Comparison of ENCODE assay signal across 8 cellular contexts in the genomic region with DNA sequence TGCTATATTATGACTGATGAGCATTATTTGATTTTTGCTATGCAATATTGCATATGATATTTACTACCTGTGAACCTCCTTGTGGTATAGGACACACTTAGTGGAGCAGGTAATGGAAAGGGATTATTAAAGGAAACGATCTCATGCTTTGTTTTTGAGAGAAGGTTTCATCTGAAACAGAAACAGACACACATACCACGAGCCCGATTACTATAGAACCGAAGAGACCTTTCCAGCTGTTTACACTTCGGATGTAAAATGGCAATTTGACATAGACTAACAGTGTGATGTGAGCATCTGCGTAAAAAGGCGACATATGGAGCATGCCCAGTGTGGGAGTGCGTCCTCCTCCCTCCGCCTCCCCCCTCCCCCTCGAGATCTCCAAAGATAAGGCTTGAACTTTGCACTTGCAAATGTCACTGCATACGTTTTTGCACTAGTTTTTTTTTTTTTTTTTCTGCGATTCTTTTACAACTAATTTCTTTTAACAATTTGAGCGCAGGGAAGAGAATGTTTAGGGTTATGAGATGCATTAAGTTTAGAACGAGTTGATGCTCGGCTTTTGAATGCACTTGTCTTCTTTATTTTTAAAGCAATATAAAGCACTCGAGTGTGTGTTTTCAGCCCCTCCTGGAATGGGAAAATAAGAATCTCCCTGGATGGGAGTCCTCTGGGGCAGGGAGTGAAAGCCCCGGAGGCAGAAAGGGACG.
A peak's percentile ranks its signal among the peaks of the same experiment; 100 is the strongest.
DNase-seq lines count a peak whose midpoint lies in the region; ATAC-seq and TF ChIP-seq lines count a peak whose summit lies in the region.

No MANE protein-coding gene starts in this region.

- peaks cover 9% of the 10 kb centered on the region for H3K4me1 Mint-ChIP-seq in activated CD4-positive, alpha-beta T cell treated with anti-CD3 and anti-CD28 coated beads for 36 hours
- peaks cover 11 to 15% (median 13%) of the 10 kb centered on the region in 3 donors for H3K4me1 Mint-ChIP-seq in T-cell
- H3K4me1 Mint-ChIP-seq in stimulated activated effector memory CD8-positive, alpha-beta T cell treated with anti-CD3 and anti-CD28 coated beads, Interleukin-12 subunit alpha, Interleukin-12 subunit beta, amount 100 ng/mL, for 72 hours = peaks cover 9% of the 10 kb centered on the region

- POLR2A ChIA-PET in activated CD4-positive, alpha-beta T cell treated with anti-CD3 and anti-CD28 coated beads for 36 hours (lab: Charles Lee) = no interaction called here
- POLR2A ChIA-PET in T-cell (lab: Charles Lee) = interaction anchor here in 1 of 2 donors (0.6 kb wide), 1 partner anchor 1548 kb away, joined by 7 read pairs; no protein-coding TSS in a partner anchor

- ATAC-seq in activated CD4-positive, alpha-beta T cell treated with anti-CD3 and anti-CD28 coated beads for 36 hours = peak; percentile 39
- peak; percentile 64 for ATAC-seq in HG02981 (IDR thresholded peaks at IDR 0.05; ENCODE audit: unreplicated experiment)
- ATAC-seq in T-cell (replicated peaks in 1 of 4) = no peak
- no peak for ATAC-seq in HG03520 (IDR thresholded peaks at IDR 0.05; ENCODE audit: unreplicated experiment)
- ATAC-seq in stimulated activated effector memory CD8-positive, alpha-beta T cell treated with anti-CD3 and anti-CD28 coated beads, Interleukin-12 subunit alpha, Interleukin-12 subunit beta, amount 100 ng/mL, for 72 hours = no peak

- no peaks in the 10 kb centered on the region for H3K36me3 Mint-ChIP-seq in activated CD4-positive, alpha-beta T cell treated with anti-CD3 and anti-CD28 coated beads for 36 hours (ENCODE audit: low read depth)
- H3K36me3 Mint-ChIP-seq in T-cell = no peaks in the 10 kb centered on the region
- H3K36me3 Mint-ChIP-seq in stimulated activated effector memory CD8-positive, alpha-beta T cell treated with anti-CD3 and anti-CD28 coated beads, Interleukin-12 subunit alpha, Interleukin-12 subunit beta, amount 100 ng/mL, for 72 hours = peaks cover 5% of the 10 kb centered on the region

- no peak for TF ChIP-seq CTCF in tibial artery (IDR thresholded peaks at IDR 0.05)

- H3K27ac ChIP-seq in tibial artery = no peak overlapping the region

- intact Hi-C loops in activated CD4-positive, alpha-beta T cell treated with anti-CD3 and anti-CD28 coated beads for 36 hours (cut with DNase I, micrococcal nuclease) = no loop called here
- intact Hi-C loops in tibial artery (cut with DNase I; ENCODE audit: low total_unique reads) = no loop called here

- H3K27ac Mint-ChIP-seq in activated CD4-positive, alpha-beta T cell treated with anti-CD3 and anti-CD28 coated beads for 36 hours = no peak overlapping the region
- H3K27ac Mint-ChIP-seq in T-cell = no peak overlapping the region
- H3K27ac Mint-ChIP-seq in stimulated activated effector memory CD8-positive, alpha-beta T cell treated with anti-CD3 and anti-CD28 coated beads, Interleukin-12 subunit alpha, Interleukin-12 subunit beta, amount 100 ng/mL, for 72 hours = no peak overlapping the region

- H3K9me3 ChIP-seq in iPS-15b (ENCODE audit: control insufficient read depth, insufficient read depth, low read length) (no peaks in the 10 kb centered on the region), tibial artery (no peaks in the 10 kb centered on the region)

- H3K4me3 ChIP-seq in iPS-15b (ENCODE audit: low read depth, low read length) = peak overlapping the region; percentile 61
- peak overlapping the region; percentile 31 to 32 for H3K4me3 ChIP-seq in tibial artery

- CTCF ChIA-PET in activated CD4-positive, alpha-beta T cell treated with anti-CD3 and anti-CD28 coated beads for 36 hours (lab: Charles Lee) = interaction anchor here (0.5 to 0.7 kb wide), 2 partner anchors 9 to 364 kb away, joined by 3 read pairs; no protein-coding TSS in a partner anchor
- CTCF ChIA-PET in T-cell (lab: Charles Lee) = no interaction called here

- no peaks in the 10 kb centered on the region for H3K9me3 Mint-ChIP-seq in activated CD4-positive, alpha-beta T cell treated with anti-CD3 and anti-CD28 coated beads for 36 hours (ENCODE audit: low read depth)
- H3K9me3 Mint-ChIP-seq in T-cell = no peaks in the 10 kb centered on the region
- no peaks in the 10 kb centered on the region for H3K9me3 Mint-ChIP-seq in stimulated activated effector memory CD8-positive, alpha-beta T cell treated with anti-CD3 and anti-CD28 coated beads, Interleukin-12 subunit alpha, Interleukin-12 subunit beta, amount 100 ng/mL, for 72 hours

- H3K4me3 Mint-ChIP-seq in activated CD4-positive, alpha-beta T cell treated with anti-CD3 and anti-CD28 coated beads for 36 hours = peak overlapping the region; percentile 19
- peak overlapping the region; percentile 40 to 57 (median 55) for H3K4me3 Mint-ChIP-seq in T-cell
- no peak overlapping the region for H3K4me3 Mint-ChIP-seq in stimulated activated effector memory CD8-positive, alpha-beta T cell treated with anti-CD3 and anti-CD28 coated beads, Interleukin-12 subunit alpha, Interleukin-12 subunit beta, amount 100 ng/mL, for 72 hours

- H3K36me3 ChIP-seq in iPS-15b (ENCODE audit: control insufficient read depth, insufficient read depth, low read length) (no peaks in the 10 kb centered on the region), tibial artery (no peaks in the 10 kb centered on the region)

- peak; percentile 32 for DNase-seq in activated CD4-positive, alpha-beta T cell treated with anti-CD3 and anti-CD28 coated beads for 36 hours
- DNase-seq in activated CD4-positive, alpha-beta T cell treated with anti-CD3 and anti-CD28 coated beads, Interleukin-2, amount 50 U/mL, for 1 hour = no peak
- DNase-seq in T-cell = no peak
- no peak for DNase-seq in tibial artery
- DNase-seq in stimulated activated effector memory CD8-positive, alpha-beta T cell treated with anti-CD3 and anti-CD28 coated beads, Interleukin-12 subunit alpha, Interleukin-12 subunit beta, amount 100 ng/mL, for 72 hours (ENCODE audit: low spot score in 2 of 2) = no peak

- peaks cover 5% of the 10 kb centered on the region for H3K27me3 Mint-ChIP-seq in activated CD4-positive, alpha-beta T cell treated with anti-CD3 and anti-CD28 coated beads for 36 hours
- peaks cover 6 to 11% of the 10 kb centered on the region in 2 donors for H3K27me3 Mint-ChIP-seq in T-cell

- peak overlapping the region; percentile 28 for H3K9ac ChIP-seq in iPS-15b (ENCODE audit: low read depth, low read length)

- H3K27me3 ChIP-seq in iPS-15b (ENCODE audit: control insufficient read depth, insufficient read depth, low read length) = peaks cover 17% of the 10 kb centered on the region
- no peaks in the 10 kb centered on the region for H3K27me3 ChIP-seq in tibial artery

- H3K4me1 ChIP-seq in iPS-15b (ENCODE audit: control insufficient read depth, insufficient read depth, low read length) (peaks cover 5% of the 10 kb centered on the region), tibial artery (peaks cover 0 to 7% (median 6%) of the 10 kb centered on the region in 4 donors)

Comparison
In these comparisons a context has a peak if more than half of its experiments do, and no peak if none do; other contexts are left out.
1. ATAC-seq: peak in activated CD4-positive, alpha-beta T cell treated with anti-CD3 and anti-CD28 coated beads for 36 hours (single experiment) and HG02981 (single experiment); none in T-cell (0 of 4), HG03520 (single experiment) and stimulated activated effector memory CD8-positive, alpha-beta T cell treated with anti-CD3 and anti-CD28 coated beads, Interleukin-12 subunit alpha, Interleukin-12 subunit beta, amount 100 ng/mL, for 72 hours (single experiment).